14 cellular contexts compared by ENCODE assay signal in the genomic region with DNA sequence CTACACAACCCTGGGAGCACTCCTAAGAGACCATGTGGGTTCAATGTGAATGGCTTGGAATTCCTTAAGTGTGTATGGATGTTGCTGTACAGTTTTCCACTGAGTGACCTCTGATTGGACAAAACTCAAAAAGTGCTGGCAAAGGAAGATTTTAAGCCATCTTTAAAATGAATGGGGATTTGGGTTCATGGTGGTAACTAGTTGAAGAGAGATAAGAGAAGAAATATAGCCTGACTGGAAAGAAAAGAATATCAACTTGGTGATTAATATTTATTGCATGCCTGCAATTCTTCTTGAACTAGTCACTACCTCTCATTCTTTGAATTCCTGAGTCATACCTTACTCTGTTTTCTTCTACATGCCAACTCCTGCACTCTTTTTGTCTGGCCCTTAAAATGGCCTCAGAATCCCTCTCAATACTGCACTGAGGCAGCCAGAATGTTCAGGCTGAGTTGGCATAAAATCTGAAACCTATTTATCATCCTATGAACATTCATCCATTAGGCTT.
DNase-seq lines count a peak whose midpoint lies in the region; ATAC-seq, FAIRE-seq and TF ChIP-seq lines count a peak whose summit lies in the region.
"Had no signal": no experiment of that assay in that cellular context is flagged by ENCODE, and none has a peak within 500 bp of the region (broad histone marks: within the 10 kb centered on the region; RNA-seq: fewer than 3 reads in every experiment).

No MANE protein-coding gene starts in this region.

- peaks cover 23% of the 10 kb centered on the region for H3K9me3 Mint-ChIP-seq in endodermal cell
- peaks cover 0 to 3% (median 0%) of the 10 kb centered on the region in 9 donors for H3K9me3 Mint-ChIP-seq in naive thymus-derived CD8-positive, alpha-beta T cell

- no peak overlapping the region for H3K4me3 ChIP-seq in GM23248
- H3K4me3 ChIP-seq in endodermal cell (ENCODE audit: low read length), result peak overlapping the region; percentile 54
- no peak overlapping the region for H3K4me3 ChIP-seq in pancreas
- H3K4me3 ChIP-seq: right lobe of liver had no signal

- H3K9me3 ChIP-seq in GM23248 (ENCODE audit: low read depth) (no peaks in the 10 kb centered on the region), endodermal cell (ENCODE audit: control insufficient read depth, low read length) (peaks cover 30% of the 10 kb centered on the region), pancreas (no peaks in the 10 kb centered on the region)
- H3K9me3 ChIP-seq: right lobe of liver had no signal

- H3K79me2 ChIP-seq in GM23248 (ENCODE audit: insufficient read depth), result no peaks in the 10 kb centered on the region

- H3K27me3 ChIP-seq in GM23248 (replicated peaks; ENCODE audit: insufficient read depth) (no peaks in the 10 kb centered on the region), endodermal cell (ENCODE audit: control insufficient read depth, insufficient read depth, low read length, poor library complexity, severe bottlenecking) (no peaks in the 10 kb centered on the region), pancreas (no peaks in the 10 kb centered on the region)
- H3K27me3 ChIP-seq: right lobe of liver had no signal

- ATAC-seq in pancreas, result peak; percentile 32 to 77 (median 66)
- no peak for ATAC-seq in naive thymus-derived CD8-positive, alpha-beta T cell
- ATAC-seq: right lobe of liver, WTC11 had no signal

- no peaks in the 10 kb centered on the region for H4K20me1 ChIP-seq in GM23248 (ENCODE audit: insufficient read depth)

- H3K27ac ChIP-seq in GM23248, result peak overlapping the region; percentile 27; the same call in 1 of the 2 replicates
- no peak overlapping the region for H3K27ac ChIP-seq in endodermal cell (ENCODE audit: low read depth, low read length)
- H3K27ac ChIP-seq in pancreas, result no peak overlapping the region
- H3K27ac ChIP-seq: right lobe of liver had no signal

- FAIRE-seq in pancreas (lab: Jason Lieb, UNC), result no peak

- H3K36me3 Mint-ChIP-seq in endodermal cell (ENCODE audit: low read depth), result peaks cover 10% of the 10 kb centered on the region
- no peaks in the 10 kb centered on the region for H3K36me3 Mint-ChIP-seq in naive thymus-derived CD8-positive, alpha-beta T cell
- H3K36me3 Mint-ChIP-seq: CD4-positive, CD25-positive, alpha-beta regulatory T cell had no signal

- no peak overlapping the region for H2AFZ ChIP-seq in GM23248

- no peaks in the 10 kb centered on the region for H3K36me3 ChIP-seq in GM23248 (ENCODE audit: low read depth)
- no peaks in the 10 kb centered on the region for H3K36me3 ChIP-seq in endodermal cell (ENCODE audit: control insufficient read depth, insufficient read depth, low read length)
- H3K36me3 ChIP-seq in pancreas, result no peaks in the 10 kb centered on the region
- H3K36me3 ChIP-seq: right lobe of liver had no signal

- no peaks in the 10 kb centered on the region for H3K27me3 Mint-ChIP-seq in endodermal cell (ENCODE audit: insufficient read depth)
- peaks cover 13 to 42% (median 22%) of the 10 kb centered on the region in 5 donors for H3K27me3 Mint-ChIP-seq in naive thymus-derived CD8-positive, alpha-beta T cell

- POLR2A ChIA-PET in naive thymus-derived CD8-positive, alpha-beta T cell (lab: Charles Lee), result no interaction called here

- peaks cover 9% of the 10 kb centered on the region for H3K4me1 Mint-ChIP-seq in endodermal cell
- no peaks in the 10 kb centered on the region for H3K4me1 Mint-ChIP-seq in naive thymus-derived CD8-positive, alpha-beta T cell
- H3K4me1 Mint-ChIP-seq: CD4-positive, CD25-positive, alpha-beta regulatory T cell had no signal

- TF ChIP-seq CTCF in endodermal cell (conservative IDR thresholded peaks at IDR 0.05) (no peak), pancreas (IDR thresholded peaks at IDR 0.05) (no peak)

- H3K4me2 ChIP-seq in GM23248 (ENCODE audit: unreplicated experiment), result no peak overlapping the region

- H3K9me2 ChIP-seq in GM23248 (ENCODE audit: insufficient read depth), result no peaks in the 10 kb centered on the region

- H3K4me1 ChIP-seq in GM23248 (ENCODE audit: insufficient read depth) (peaks cover 59% of the 10 kb centered on the region), endodermal cell (ENCODE audit: control insufficient read depth, insufficient read depth, low read length) (no peaks in the 10 kb centered on the region), pancreas (no peaks in the 10 kb centered on the region)
- H3K4me1 ChIP-seq: right lobe of liver had no signal

- DNase-seq in GM23248, result peak; percentile 52
- DNase-seq in RKO (ENCODE audit: low spot score), result peak; percentile 88
- DNase-seq in endodermal cell, result no peak
- no peak for DNase-seq in pancreas
- DNase-seq in naive thymus-derived CD8-positive, alpha-beta T cell, result no peak
- DNase-seq in stimulated activated CD4-positive, alpha-beta T cell treated with anti-CD3 and anti-CD28 coated beads, Interleukin-15, amount 100 ng/mL, for 24 hours, result no peak
- DNase-seq in activated T-cell treated with anti-CD3 and anti-CD28 coated beads, Interleukin-2, amount 50 U/mL, for 1 hour, result no peak
- DNase-seq in AG08396 (ENCODE audit: low spot score), result no peak
- DNase-seq: aorta; CD4-positive, CD25-positive, alpha-beta regulatory T cell; NCI-H1105 treated with DMSO at 0.1 percent for 48 hours; NCI-H526 treated with DMSO at 0.1 percent for 48 hours; right lobe of liver had no signal

- H3K27ac Mint-ChIP-seq in endodermal cell, result no peak overlapping the region
- H3K27ac Mint-ChIP-seq in naive thymus-derived CD8-positive, alpha-beta T cell, result no peak overlapping the region
- H3K27ac Mint-ChIP-seq: CD4-positive, CD25-positive, alpha-beta regulatory T cell; WTC11 had no signal

- in situ Hi-C loops in GM23248 (cut with MboI), result no loop called here

- intact Hi-C loops in pancreas (cut with DNase I), result no loop called here

- H3K4me3 Mint-ChIP-seq in endodermal cell, result no peak overlapping the region
- no peak overlapping the region for H3K4me3 Mint-ChIP-seq in naive thymus-derived CD8-positive, alpha-beta T cell
- H3K4me3 Mint-ChIP-seq: CD4-positive, CD25-positive, alpha-beta regulatory T cell; WTC11 had no signal

- H3F3A ChIP-seq in GM23248 (ENCODE audit: insufficient read depth), result peaks cover 68% of the 10 kb centered on the region

- H3K9ac ChIP-seq in GM23248 (no peak overlapping the region), endodermal cell (ENCODE audit: extremely low read depth, low read length, poor library complexity, severe bottlenecking) (no peak overlapping the region)

Comparison
In these comparisons a context has a peak if more than half of its experiments do, and no peak if none do; other contexts are left out.
1. DNase-seq: peak in GM23248 (single experiment) and RKO (single experiment); none in endodermal cell (single experiment), pancreas (0 of 6), naive thymus-derived CD8-positive, alpha-beta T cell (0 of 10), stimulated activated CD4-positive, alpha-beta T cell treated with anti-CD3 and anti-CD28 coated beads, Interleukin-15, amount 100 ng/mL, for 24 hours (single experiment), activated T-cell treated with anti-CD3 and anti-CD28 coated beads, Interleukin-2, amount 50 U/mL, for 1 hour (single experiment) and AG08396 (single experiment).
2. ATAC-seq: peak in pancreas (4 of 4); none in naive thymus-derived CD8-positive, alpha-beta T cell (0 of 2).